Comparison of ENCODE assay signal across 10 cellular contexts in genomic region chr9:6133346-6134063, GRCh38.
DNase-seq lines count a peak whose midpoint lies in the region; ATAC-seq and TF ChIP-seq lines count a peak whose summit lies in the region.
"Had no signal": no experiment of that assay in that cellular context is flagged by ENCODE, and none has a peak within 500 bp of the region (broad histone marks: within the 10 kb centered on the region; RNA-seq: fewer than 3 reads in every experiment).

No MANE protein-coding gene starts in this region.

- WGBS in prostate gland: 82% methylated on average over 5 of the region's 5 CpGs
- 79 to 92% methylated on average over 4 to 5 of the region's 5 CpGs for WGBS in endodermal cell (ENCODE audit: insufficient coverage in 1 of 2, insufficient read length in 1 of 2), 2 experiments

- no peaks in the 10 kb centered on the region for H3K9me3 Mint-ChIP-seq in stimulated activated naive B cell treated with anti-CD40 and anti-IgM and Interleukin-4, amounts not matched to agents 10 μg/mL and 1 μg/mL and 100 μg/mL, for 72 hours
- H3K9me3 Mint-ChIP-seq in endodermal cell: peaks cover 18% of the 10 kb centered on the region

- H3K27ac ChIP-seq in prostate gland (no peak overlapping the region), endodermal cell (ENCODE audit: low read depth, low read length) (no peak overlapping the region)

- H3K4me1 ChIP-seq in prostate gland (replicated peaks) (no peaks in the 10 kb centered on the region), endodermal cell (ENCODE audit: control insufficient read depth, insufficient read depth, low read length) (no peaks in the 10 kb centered on the region)

- TF ChIP-seq POLR2A in prostate gland (IDR thresholded peaks at IDR 0.05): no peak

- H3K27me3 ChIP-seq in prostate gland (replicated peaks; ENCODE audit: insufficient read depth): no peaks in the 10 kb centered on the region
- H3K27me3 ChIP-seq in endodermal cell (ENCODE audit: control insufficient read depth, insufficient read depth, low read length, poor library complexity, severe bottlenecking): no peaks in the 10 kb centered on the region

- intact Hi-C loops in prostate gland (cut with DNase I): no loop called here

- no peak for TF ChIP-seq CTCF in prostate gland (IDR thresholded peaks at IDR 0.05)
- no peak for TF ChIP-seq CTCF in endodermal cell (conservative IDR thresholded peaks at IDR 0.05)

- H3K27me3 Mint-ChIP-seq in stimulated activated naive B cell treated with anti-CD40 and anti-IgM and Interleukin-4, amounts not matched to agents 10 μg/mL and 1 μg/mL and 100 μg/mL, for 72 hours: peaks cover 13 to 14% of the 10 kb centered on the region in 2 donors
- H3K27me3 Mint-ChIP-seq in endodermal cell (ENCODE audit: insufficient read depth): peaks cover 2% of the 10 kb centered on the region

- H3K4me1 Mint-ChIP-seq in stimulated activated naive B cell treated with anti-CD40 and anti-IgM and Interleukin-4, amounts not matched to agents 10 μg/mL and 1 μg/mL and 100 μg/mL, for 72 hours: no peaks in the 10 kb centered on the region
- no peaks in the 10 kb centered on the region for H3K4me1 Mint-ChIP-seq in endodermal cell

- H3K4me3 ChIP-seq in prostate gland (no peak overlapping the region), endodermal cell (ENCODE audit: low read length) (no peak overlapping the region)

- H3K36me3 ChIP-seq in prostate gland: no peaks in the 10 kb centered on the region
- no peaks in the 10 kb centered on the region for H3K36me3 ChIP-seq in endodermal cell (ENCODE audit: control insufficient read depth, insufficient read depth, low read length)

- DNase-seq in ELR (ENCODE audit: low read depth) (peak; percentile 46), amniotic epithelial cell (ENCODE audit: low read depth) (peak; percentile 56), prostate gland (ENCODE audit: low spot score) (no peak), endodermal cell (no peak)
- no peak for DNase-seq in stimulated activated naive B cell treated with anti-CD40 and anti-IgM and Interleukin-4, amounts not matched to agents 10 μg/mL and 1 μg/mL and 100 μg/mL, for 72 hours
- no peak for DNase-seq in stimulated activated CD4-positive, alpha-beta T cell treated with anti-CD3 and anti-CD28 coated beads, Interleukin-4, amount 100 ng/mL, for 1 hour
- DNase-seq: activated naive CD4-positive, alpha-beta T cell; SW 1271 had no signal

- H3K9me3 ChIP-seq in prostate gland: no peaks in the 10 kb centered on the region
- H3K9me3 ChIP-seq in endodermal cell (ENCODE audit: control insufficient read depth, low read length): peaks cover 6% of the 10 kb centered on the region

- no peaks in the 10 kb centered on the region for H3K36me3 Mint-ChIP-seq in stimulated activated naive B cell treated with anti-CD40 and anti-IgM and Interleukin-4, amounts not matched to agents 10 μg/mL and 1 μg/mL and 100 μg/mL, for 72 hours
- H3K36me3 Mint-ChIP-seq in endodermal cell (ENCODE audit: low read depth): peaks cover 14% of the 10 kb centered on the region

- ATAC-seq in GM19455 (IDR thresholded peaks at IDR 0.05; ENCODE audit: unreplicated experiment) (peak; percentile 80), HG03159 (IDR thresholded peaks at IDR 0.05; ENCODE audit: unreplicated experiment) (peak; percentile 82)
- ATAC-seq in stimulated activated naive B cell treated with anti-CD40 and anti-IgM and Interleukin-4, amounts not matched to agents 10 μg/mL and 1 μg/mL and 100 μg/mL, for 72 hours (replicated peaks): no peak

- H3K4me3 Mint-ChIP-seq in stimulated activated naive B cell treated with anti-CD40 and anti-IgM and Interleukin-4, amounts not matched to agents 10 μg/mL and 1 μg/mL and 100 μg/mL, for 72 hours: no peak overlapping the region
- H3K4me3 Mint-ChIP-seq in endodermal cell: no peak overlapping the region

- no peak overlapping the region for H3K9ac ChIP-seq in endodermal cell (ENCODE audit: extremely low read depth, low read length, poor library complexity, severe bottlenecking)

- H3K27ac Mint-ChIP-seq in stimulated activated naive B cell treated with anti-CD40 and anti-IgM and Interleukin-4, amounts not matched to agents 10 μg/mL and 1 μg/mL and 100 μg/mL, for 72 hours: no peak overlapping the region
- no peak overlapping the region for H3K27ac Mint-ChIP-seq in endodermal cell

Comparison
In these comparisons a context has a peak if more than half of its experiments do, and no peak if none do; other contexts are left out.
1. DNase-seq: peak in ELR (single experiment) and amniotic epithelial cell (single experiment); none in stimulated activated naive B cell treated with anti-CD40 and anti-IgM and Interleukin-4, amounts not matched to agents 10 μg/mL and 1 μg/mL and 100 μg/mL, for 72 hours (single experiment), stimulated activated CD4-positive, alpha-beta T cell treated with anti-CD3 and anti-CD28 coated beads, Interleukin-4, amount 100 ng/mL, for 1 hour (single experiment), prostate gland (single experiment) and endodermal cell (single experiment).
2. ATAC-seq: peak in GM19455 (single experiment) and HG03159 (single experiment); none in stimulated activated naive B cell treated with anti-CD40 and anti-IgM and Interleukin-4, amounts not matched to agents 10 μg/mL and 1 μg/mL and 100 μg/mL, for 72 hours (0 of 2).